ENCODE assay signal across 8 cellular contexts in genomic region chr4:49139513-49139912, GRCh38.
DNase-seq lines count a peak whose midpoint lies in the region; ATAC-seq and TF ChIP-seq lines count a peak whose summit lies in the region.
"Not testable (repeated sequence)": the region's sequence is repeated elsewhere in the genome, so short reads cannot be mapped to it uniquely, and the experiment has no call there.

No MANE protein-coding gene starts in this region.

- not testable (repeated sequence) for H3K27ac Mint-ChIP-seq in CD4-positive, CD25-positive, alpha-beta regulatory T cell; activated T-helper 17 cell treated with anti-CD3 and anti-CD28 coated beads, Interleukin-2, amount 50 U/mL, for 72 hours

- not testable (repeated sequence) for H3K36me3 ChIP-seq in CD4-positive, CD25-positive, alpha-beta regulatory T cell (ENCODE audit: control insufficient read depth, insufficient read depth, low read length); psoas muscle (ENCODE audit: insufficient read depth in 1 of 2, low read depth in 1 of 2)

- H3K4me1 Mint-ChIP-seq in CD4-positive, CD25-positive, alpha-beta regulatory T cell; activated T-helper 17 cell treated with anti-CD3 and anti-CD28 coated beads, Interleukin-2, amount 50 U/mL, for 72 hours: not testable (repeated sequence)

- ATAC-seq in CD4-positive, CD25-positive, alpha-beta regulatory T cell (ENCODE audit: low read depth in 2 of 2) = peak; percentile 50 to 59
- ATAC-seq in GM19035 (IDR thresholded peaks at IDR 0.05; ENCODE audit: unreplicated experiment) (peak; percentile 41), GM21737 (IDR thresholded peaks at IDR 0.05; ENCODE audit: unreplicated experiment) (peak; percentile 44), HG02981 (IDR thresholded peaks at IDR 0.05; ENCODE audit: unreplicated experiment) (peak; percentile 37), HG03457 (IDR thresholded peaks at IDR 0.05; ENCODE audit: unreplicated experiment) (peak; percentile 42), right cardiac atrium (peak; percentile 86), psoas muscle (peak; percentile 75 to 79 (median 76))
- peak; percentile 59 for ATAC-seq in activated T-helper 17 cell treated with anti-CD3 and anti-CD28 coated beads, Interleukin-2, amount 50 U/mL, for 72 hours (replicated peaks)

- 80% methylated on average over 7 of the region's 8 CpGs for WGBS in right cardiac atrium
- WGBS in psoas muscle, 3 donors = 77% methylated on average over 7 of the region's 8 CpGs

- intact Hi-C loops in right cardiac atrium (cut with DNase I); psoas muscle (cut with DNase I): not testable (repeated sequence)

- not testable (repeated sequence) for H3K4me3 Mint-ChIP-seq in CD4-positive, CD25-positive, alpha-beta regulatory T cell; activated T-helper 17 cell treated with anti-CD3 and anti-CD28 coated beads, Interleukin-2, amount 50 U/mL, for 72 hours

- DNase-seq in CD4-positive, CD25-positive, alpha-beta regulatory T cell; right cardiac atrium; psoas muscle: not testable (repeated sequence)

- H3K4me1 ChIP-seq in CD4-positive, CD25-positive, alpha-beta regulatory T cell (ENCODE audit: control insufficient read depth, insufficient read depth, low read length, poor library complexity, severe bottlenecking); right cardiac atrium (ENCODE audit: control insufficient read depth, insufficient read depth, low read length); psoas muscle: not testable (repeated sequence)

- H3K27me3 ChIP-seq in CD4-positive, CD25-positive, alpha-beta regulatory T cell (ENCODE audit: control insufficient read depth, insufficient read depth, low read length); right cardiac atrium (ENCODE audit: control insufficient read depth, insufficient read depth); psoas muscle (ENCODE audit: insufficient read depth in 3 of 3, low read length in 2 of 3): not testable (repeated sequence)

- H3K9me3 Mint-ChIP-seq in CD4-positive, CD25-positive, alpha-beta regulatory T cell = peaks cover 0 to 33% (median 22%) of the 10 kb centered on the region in 7 donors
- H3K9me3 Mint-ChIP-seq in activated T-helper 17 cell treated with anti-CD3 and anti-CD28 coated beads, Interleukin-2, amount 50 U/mL, for 72 hours = not testable (repeated sequence)

- H3K27ac ChIP-seq in CD4-positive, CD25-positive, alpha-beta regulatory T cell (ENCODE audit: insufficient read depth, low read length, poor library complexity, severe bottlenecking); right cardiac atrium (ENCODE audit: low read length); psoas muscle: not testable (repeated sequence)

- not testable (repeated sequence) for H3K4me3 ChIP-seq in CD4-positive, CD25-positive, alpha-beta regulatory T cell (ENCODE audit: low read depth, low read length); right cardiac atrium (ENCODE audit: low read length); psoas muscle

- TF ChIP-seq CTCF in psoas muscle (IDR thresholded peaks at IDR 0.05) = not testable (repeated sequence)

- H3K27me3 Mint-ChIP-seq in CD4-positive, CD25-positive, alpha-beta regulatory T cell; activated T-helper 17 cell treated with anti-CD3 and anti-CD28 coated beads, Interleukin-2, amount 50 U/mL, for 72 hours: not testable (repeated sequence)

- H3K9me3 ChIP-seq in CD4-positive, CD25-positive, alpha-beta regulatory T cell (ENCODE audit: control insufficient read depth in 2 of 2, low read length in 2 of 2); right cardiac atrium (ENCODE audit: control insufficient read depth, low read length); psoas muscle: not testable (repeated sequence)

- H3K36me3 Mint-ChIP-seq in CD4-positive, CD25-positive, alpha-beta regulatory T cell = peaks cover 18% of the 10 kb centered on the region
- H3K36me3 Mint-ChIP-seq in activated T-helper 17 cell treated with anti-CD3 and anti-CD28 coated beads, Interleukin-2, amount 50 U/mL, for 72 hours (ENCODE audit: low read depth) = not testable (repeated sequence)
